ENCODE assay signal across 18 cellular contexts in the genomic region with DNA sequence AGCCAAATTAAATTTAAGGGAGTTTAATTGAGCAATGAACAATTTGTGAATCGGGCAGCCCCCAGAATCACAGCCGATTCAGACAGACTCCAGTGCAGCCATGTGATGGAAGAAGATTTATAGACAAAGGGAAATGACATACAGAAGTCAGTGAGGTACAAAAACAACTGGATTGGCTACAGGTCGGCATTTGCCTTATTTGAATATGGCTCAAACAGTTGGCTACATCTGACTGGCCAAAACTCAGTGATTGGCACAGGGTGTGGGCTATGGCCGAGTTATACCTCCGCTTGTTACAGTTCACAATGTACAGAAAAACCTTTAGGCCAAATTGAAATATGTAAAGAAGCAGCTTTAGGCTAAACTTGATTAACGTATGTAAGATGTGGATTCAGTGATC.
"Had no signal": no experiment of that assay in that cellular context is flagged by ENCODE, and none has a peak within 500 bp of the region (broad histone marks: within the 10 kb centered on the region; RNA-seq: fewer than 3 reads in every experiment).

No MANE protein-coding gene starts in this region.

- H3K4me1 ChIP-seq: sigmoid colon, transverse colon had no signal

- ATAC-seq: esophagus mucosa; heart right ventricle; naive thymus-derived CD4-positive, alpha-beta T cell; stimulated activated naive B cell treated with anti-CD40 and anti-IgM and Interleukin-4, amounts not matched to agents 10 μg/mL and 1 μg/mL and 100 μg/mL, for 72 hours; stimulated activated naive CD8-positive, alpha-beta T cell treated with anti-CD3 and anti-CD28 coated beads, Interleukin-15, amount 100 ng/mL, for 72 hours had no signal

- H3K9me3 ChIP-seq: sigmoid colon, thoracic aorta, transverse colon had no signal

- H3K27me3 ChIP-seq: dorsolateral prefrontal cortex, heart right ventricle, sigmoid colon, transverse colon had no signal

- H3K36me3 ChIP-seq: heart right ventricle, sigmoid colon, thoracic aorta, transverse colon had no signal

- DNase-seq: dorsolateral prefrontal cortex; effector CD8-positive, alpha-beta T cell; heart right ventricle; hypothalamus; kidney glomerular epithelial cell; mammary epithelial cell; naive thymus-derived CD4-positive, alpha-beta T cell; nephron progenitor cell; sigmoid colon; stimulated activated CD4-positive, alpha-beta T cell treated with anti-CD3 and anti-CD28 coated beads, Interleukin-2, amount 100 ng/mL, for 24 hours; stimulated activated CD4-positive, alpha-beta T cell treated with anti-CD3 and anti-CD28 coated beads, Interleukin-4, amount 100 ng/mL, for 4 hours; stimulated activated naive B cell treated with anti-CD40 and anti-IgM and Interleukin-4, amounts not matched to agents 10 μg/mL and 1 μg/mL and 100 μg/mL, for 72 hours; stimulated activated naive CD8-positive, alpha-beta T cell treated with anti-CD3 and anti-CD28 coated beads, Interleukin-15, amount 100 ng/mL, for 72 hours; transverse colon had no signal

- H3K4me3 ChIP-seq: coronary artery, dorsolateral prefrontal cortex, heart right ventricle, sigmoid colon, skin epidermis, thoracic aorta, transverse colon had no signal

- H3K27ac ChIP-seq: coronary artery, dorsolateral prefrontal cortex, heart right ventricle, sigmoid colon, skin epidermis, thoracic aorta, transverse colon had no signal
